Comparison of ENCODE assay signal across 16 cellular contexts in genomic region chr10:97827778-97828291, GRCh38. TPM values are rescaled to one million over a fixed set of nuclear protein-coding genes. Genes with fewer than 3 reads are reported as not detected.
A peak's percentile ranks its signal among the peaks of the same experiment; 100 is the strongest.
DNase-seq lines count a peak whose midpoint lies in the region; ATAC-seq and TF ChIP-seq lines count a peak whose summit lies in the region.
"Had no signal": no experiment of that assay in that cellular context is flagged by ENCODE, and none has a peak within 500 bp of the region (broad histone marks: within the 10 kb centered on the region; RNA-seq: fewer than 3 reads in every experiment).

No MANE protein-coding gene starts in this region.

- H3K4me1 ChIP-seq in psoas muscle, result peaks cover 30% of the 10 kb centered on the region

- 28 to 35% (median 32%) methylated on average over 8 of the region's 8 CpGs for WGBS in psoas muscle, 3 donors

- peak overlapping the region; percentile 38 for H3K27ac ChIP-seq in psoas muscle
- H3K27ac ChIP-seq: SK-N-MC had no signal

- H3K36me3 ChIP-seq in MG63 (no peaks in the 10 kb centered on the region), psoas muscle (ENCODE audit: insufficient read depth in 1 of 2, low read depth in 1 of 2) (no peaks in the 10 kb centered on the region)

- TF ChIP-seq CTCF in psoas muscle (IDR thresholded peaks at IDR 0.05), result no peak

- ATAC-seq in psoas muscle, result no peak
- no peak for ATAC-seq in GM21515 (IDR thresholded peaks at IDR 0.05; ENCODE audit: unreplicated experiment)

- DNase-seq in ELR (ENCODE audit: low read depth) (peak; percentile 44), MG63 (peak; percentile 74), cerebellar cortex (ENCODE audit: low spot score) (peak; percentile 50), psoas muscle (no peak), SW480 (ENCODE audit: low spot score) (no peak)
- no peak for DNase-seq in stimulated activated CD4-positive, alpha-beta T cell treated with anti-CD3 and anti-CD28 coated beads, Interleukin-4, amount 100 ng/mL, for 1 hour
- DNase-seq in activated naive CD4-positive, alpha-beta T cell (lab: John Stamatoyannopoulos, UW), result no peak
- DNase-seq: activated CD4-positive, CD25-positive, alpha-beta regulatory T cell; activated T-cell treated with anti-CD3 and anti-CD28 coated beads, Interleukin-2, amount 50 U/mL, for 1 hour; COR-L47; dorsolateral prefrontal cortex; mesendoderm; occipital lobe had no signal

- intact Hi-C loops in psoas muscle (cut with DNase I), result no loop called here

- H3K4me3 ChIP-seq in MG63, result no peak overlapping the region
- no peak overlapping the region for H3K4me3 ChIP-seq in psoas muscle
- H3K4me3 ChIP-seq: dorsolateral prefrontal cortex, SK-N-MC, skin epidermis had no signal

- H3K9me3 ChIP-seq in MG63, result no peaks in the 10 kb centered on the region
- no peaks in the 10 kb centered on the region for H3K9me3 ChIP-seq in psoas muscle

- no peaks in the 10 kb centered on the region for H3K27me3 ChIP-seq in MG63
- H3K27me3 ChIP-seq in psoas muscle (ENCODE audit: insufficient read depth in 3 of 3, low read length in 2 of 3), result no peaks in the 10 kb centered on the region
- H3K27me3 ChIP-seq: dorsolateral prefrontal cortex had no signal

RNA-seq across cellular contexts. Expression of gene GOLGA7B, which starts 21.8 kb away (rescaled TPM):
- total RNA-seq in MG63 (2014; rRNA removed; shearing (Covaris generic); ENCODE audit: low replicate concordance), result 0.20 TPM in 1 of 2 replicates, not detected in the other
- total RNA-seq in psoas muscle, result 1 to 10 TPM in 2 of 4 donors, under 1 TPM in 2; 0.19 to 4.1 (median 0.99) TPM
- polyA plus RNA-seq in psoas muscle, result 1 to 10 TPM in 1 of 3 donors, under 1 TPM in 2; 0.46 to 1.6 (median 0.77) TPM

RNA-seq across cellular contexts. Expression of gene SFRP5, which starts 56.0 kb away (rescaled TPM):
- total RNA-seq in MG63 (2014; rRNA removed; shearing (Covaris generic); ENCODE audit: low replicate concordance), result not detected in 2 replicates
- under 1 TPM in 2 of 4 donors, not detected in 2; 0.16 to 0.30 TPM for total RNA-seq in psoas muscle
- under 1 TPM; 0.47 to 0.73 (median 0.69) TPM for polyA plus RNA-seq in psoas muscle

Comparison
In these comparisons a context has a peak if more than half of its experiments do, and no peak if none do; other contexts are left out.
1. DNase-seq: peak in ELR (single experiment), MG63 (single experiment) and cerebellar cortex (single experiment); none in psoas muscle (0 of 2), SW480 (single experiment), stimulated activated CD4-positive, alpha-beta T cell treated with anti-CD3 and anti-CD28 coated beads, Interleukin-4, amount 100 ng/mL, for 1 hour (single experiment) and activated naive CD4-positive, alpha-beta T cell (0 of 4).